ENCODE assay signal across 8 cellular contexts in genomic region chr3:9934235-9934621, GRCh38. TPM values are rescaled to one million over a fixed set of nuclear protein-coding genes. Genes with fewer than 3 reads are reported as not detected.
DNase-seq lines count a peak whose midpoint lies in the region; ATAC-seq and TF ChIP-seq lines count a peak whose summit lies in the region.

No MANE protein-coding gene starts in this region.

- peak overlapping the region; percentile 81 for H3K9ac ChIP-seq in OCI-LY1 (ENCODE audit: low read length)

- H3K27ac Mint-ChIP-seq in naive thymus-derived CD4-positive, alpha-beta T cell = peak overlapping the region; percentile 94 to 100 (median 99)

- DNase-seq in naive thymus-derived CD4-positive, alpha-beta T cell = peak in 1 of 9 donors; percentile 65
- DNase-seq in GM03348 (ENCODE audit: low spot score) (no peak), AG08395 (ENCODE audit: low spot score) (no peak)

- H3K4me3 ChIP-seq in GM08714 (ENCODE audit: low read length) (peak overlapping the region; percentile 74), OCI-LY1 (ENCODE audit: low read depth, low read length, poor library complexity, severe bottlenecking) (peak overlapping the region; percentile 74)
- peak overlapping the region; percentile 98 for H3K4me3 ChIP-seq in naive thymus-derived CD4-positive, alpha-beta T cell (ENCODE audit: low read length)

- peak overlapping the region; percentile 85 for H3K4me2 ChIP-seq in OCI-LY1 (ENCODE audit: low read length)

- H3K36me3 Mint-ChIP-seq in naive thymus-derived CD4-positive, alpha-beta T cell = peaks cover 0 to 7% (median 4%) of the 10 kb centered on the region in 5 donors

- POLR2A ChIA-PET in naive thymus-derived CD4-positive, alpha-beta T cell (lab: Charles Lee) = interaction anchor here (0.7 to 5.2 kb wide), 26 partner anchors 12 to 387 kb away, joined by 3 to 64 read pairs (median 7); partner anchors contain the start of genes ARPC4, CAMK1, EMC3 and FANCD2

- H3K4me1 ChIP-seq in OCI-LY1 (ENCODE audit: insufficient read depth, low read length, severe bottlenecking) = peaks cover 26% of the 10 kb centered on the region
- peaks cover 25 to 28% of the 10 kb centered on the region in 2 donors for H3K4me1 ChIP-seq in naive thymus-derived CD4-positive, alpha-beta T cell (ENCODE audit: control insufficient read depth in 2 of 2, insufficient read depth in 2 of 2, low read length in 2 of 2)

- peak overlapping the region; percentile 62 for H3K27ac ChIP-seq in OCI-LY1 (ENCODE audit: low read depth, low read length, poor library complexity, severe bottlenecking)
- peak overlapping the region; percentile 94 for H3K27ac ChIP-seq in cingulate gyrus (ENCODE audit: low read depth, low read length)
- H3K27ac ChIP-seq in naive thymus-derived CD4-positive, alpha-beta T cell (ENCODE audit: low read depth, low read length) = peak overlapping the region; percentile 98

- no peaks in the 10 kb centered on the region for H3K79me2 ChIP-seq in OCI-LY1 (ENCODE audit: insufficient read depth, low read length)

- H3F3A ChIP-seq in OCI-LY1 (ENCODE audit: insufficient read depth, low read length) = no peaks in the 10 kb centered on the region

- no peaks in the 10 kb centered on the region; the same call in 1 of the 2 replicates for H3K27me3 ChIP-seq in OCI-LY1 (ENCODE audit: insufficient read depth, low read length)
- H3K27me3 ChIP-seq in naive thymus-derived CD4-positive, alpha-beta T cell (ENCODE audit: control insufficient read depth in 2 of 2, insufficient read depth in 2 of 2, low read length in 2 of 2) = no peaks in the 10 kb centered on the region

- no peaks in the 10 kb centered on the region for H3K9me2 ChIP-seq in OCI-LY1 (ENCODE audit: low read depth, low read length)

- H3K4me1 Mint-ChIP-seq in naive thymus-derived CD4-positive, alpha-beta T cell = peaks cover 30 to 58% (median 48%) of the 10 kb centered on the region in 7 donors

- H3K36me3 ChIP-seq in OCI-LY1 (ENCODE audit: insufficient read depth, low read length) = peaks cover 29% of the 10 kb centered on the region
- H3K36me3 ChIP-seq in naive thymus-derived CD4-positive, alpha-beta T cell (ENCODE audit: control insufficient read depth in 2 of 3, insufficient read depth in 3 of 3, low read length in 3 of 3) = peaks cover 0 to 17% (median 4%) of the 10 kb centered on the region in 3 experiments

- peak; percentile 5 for ATAC-seq in naive thymus-derived CD4-positive, alpha-beta T cell
- ATAC-seq in HG02852 (IDR thresholded peaks at IDR 0.05; ENCODE audit: unreplicated experiment) = no peak
- ATAC-seq in HG03432 (IDR thresholded peaks at IDR 0.05; ENCODE audit: unreplicated experiment) = no peak

- peak; percentile 28; the same call in 1 of the 2 replicates for TF ChIP-seq CTCF in OCI-LY1 (IDR thresholded peaks at IDR 0.05; ENCODE audit: low read length)

- peak overlapping the region; percentile 71 to 99 (median 98) for H3K4me3 Mint-ChIP-seq in naive thymus-derived CD4-positive, alpha-beta T cell

- intact Hi-C loops in naive thymus-derived CD4-positive, alpha-beta T cell (cut with micrococcal nuclease) = loop anchor here in 1 of 2 donors (1.0 to 10.0 kb wide), 5 partner anchors 183 to 569 kb away; partner anchors contain the start of genes BRK1, MTMR14, OGG1 and THUMPD3

- no peaks in the 10 kb centered on the region for H4K20me1 ChIP-seq in OCI-LY1 (ENCODE audit: insufficient read depth, low read length)

- H3K27me3 Mint-ChIP-seq in naive thymus-derived CD4-positive, alpha-beta T cell = no peaks in the 10 kb centered on the region

- no peaks in the 10 kb centered on the region for H3K9me3 ChIP-seq in OCI-LY1 (ENCODE audit: low read length)
- no peaks in the 10 kb centered on the region for H3K9me3 ChIP-seq in naive thymus-derived CD4-positive, alpha-beta T cell (ENCODE audit: control insufficient read depth in 2 of 3, low read length in 3 of 3)

- CTCF ChIA-PET in naive thymus-derived CD4-positive, alpha-beta T cell (lab: Charles Lee) = interaction anchor here (0.9 to 5.3 kb wide), 3 partner anchors 9 to 387 kb away, joined by 3 to 35 read pairs (median 6); no protein-coding TSS in a partner anchor

- no peak overlapping the region for H2AFZ ChIP-seq in OCI-LY1 (ENCODE audit: low read length)

- peaks cover 0 to 1% (median 0%) of the 10 kb centered on the region in 11 donors for H3K9me3 Mint-ChIP-seq in naive thymus-derived CD4-positive, alpha-beta T cell

RNA-seq across cellular contexts. Expression of gene CRELD1, which starts 0.6 kb away (rescaled TPM):
- total RNA-seq in naive thymus-derived CD4-positive, alpha-beta T cell = 10 to 100 TPM; 21.0 to 64.9 (median 29.6) TPM
- polyA plus RNA-seq in naive thymus-derived CD4-positive, alpha-beta T cell = 10 to 100 TPM; 30.1 to 31.0 TPM

RNA-seq across cellular contexts. Expression of gene IL17RC, which starts 17.3 kb away (rescaled TPM):
- total RNA-seq in naive thymus-derived CD4-positive, alpha-beta T cell = 1 to 10 TPM in 3 of 5 experiments, under 1 TPM in 2; 0.70 to 3.2 (median 1.4) TPM
- polyA plus RNA-seq in naive thymus-derived CD4-positive, alpha-beta T cell = 10 to 100 TPM in 1 of 2 donors, 1 to 10 TPM in 1; 8.3 to 11.9 TPM

RNA-seq across cellular contexts. Expression of gene PRRT3, which starts 18.0 kb away (rescaled TPM):
- total RNA-seq in naive thymus-derived CD4-positive, alpha-beta T cell = 10 to 100 TPM in 2 of 5 experiments, 1 to 10 TPM in 3; 5.1 to 10.8 (median 8.8) TPM
- polyA plus RNA-seq in naive thymus-derived CD4-positive, alpha-beta T cell = 1 to 10 TPM; 5.4 to 6.4 TPM

RNA-seq across cellular contexts. Expression of gene IL17RE, which starts 31.6 kb away (rescaled TPM):
- total RNA-seq in naive thymus-derived CD4-positive, alpha-beta T cell = 1 to 10 TPM in 2 of 5 experiments, under 1 TPM in 3; 0.19 to 2.2 (median 0.38) TPM
- polyA plus RNA-seq in naive thymus-derived CD4-positive, alpha-beta T cell = not detected

RNA-seq across cellular contexts. Expression of gene JAGN1, which starts 43.8 kb away (rescaled TPM):
- 10 to 100 TPM; 16.0 to 34.5 (median 28.1) TPM for total RNA-seq in naive thymus-derived CD4-positive, alpha-beta T cell
- polyA plus RNA-seq in naive thymus-derived CD4-positive, alpha-beta T cell = 10 to 100 TPM; 44.8 to 54.5 TPM
